ENCODE assay signal across 15 cellular contexts in genomic region chr15:71451080-71451479, GRCh38.
"Had no signal": no experiment of that assay in that cellular context is flagged by ENCODE, and none has a peak within 500 bp of the region (broad histone marks: within the 10 kb centered on the region; RNA-seq: fewer than 3 reads in every experiment).

No MANE protein-coding gene starts in this region.

- H3K79me2 ChIP-seq: hepatocyte had no signal

- H3K27me3 ChIP-seq: dorsolateral prefrontal cortex, esophagus muscularis mucosa, foreskin keratinocyte, hepatocyte had no signal

- H3K36me3 ChIP-seq: esophagus muscularis mucosa had no signal

- H3K4me2 ChIP-seq: hepatocyte had no signal

- H3K4me1 Mint-ChIP-seq: naive thymus-derived CD8-positive, alpha-beta T cell had no signal

- DNase-seq: dorsolateral prefrontal cortex; effector CD8-positive, alpha-beta T cell; foreskin keratinocyte; head of caudate nucleus; mammary epithelial cell; naive thymus-derived CD8-positive, alpha-beta T cell; posterior cingulate gyrus; stimulated activated CD4-positive, alpha-beta T cell treated with anti-CD3 and anti-CD28 coated beads, Interleukin-12 subunit alpha, Interleukin-12 subunit beta, amount 100 ng/mL, for 4 hours; stimulated activated naive CD4-positive, alpha-beta T cell treated with Interleukin-2 at 50 U/mL for 16 hours; trophoblast cell had no signal

- ATAC-seq: foreskin keratinocyte; naive thymus-derived CD8-positive, alpha-beta T cell; sciatic nerve had no signal

- H3K9me3 Mint-ChIP-seq: naive thymus-derived CD8-positive, alpha-beta T cell; neural crest cell had no signal

- H3K27ac ChIP-seq: coronary artery, dorsolateral prefrontal cortex, esophagus muscularis mucosa, foreskin keratinocyte, hepatocyte had no signal

- H3K4me3 Mint-ChIP-seq: naive thymus-derived CD8-positive, alpha-beta T cell; neural crest cell had no signal

- H3K4me3 ChIP-seq: coronary artery, dorsolateral prefrontal cortex, esophagus muscularis mucosa, hepatocyte had no signal

- H3K36me3 Mint-ChIP-seq: naive thymus-derived CD8-positive, alpha-beta T cell had no signal

- H3K9me3 ChIP-seq: esophagus muscularis mucosa had no signal

- H2AFZ ChIP-seq: hepatocyte had no signal
